ENCODE assay signal across 6 cellular contexts in genomic region chr3:70290431-70291096, GRCh38. TPM values are rescaled to one million over a fixed set of nuclear protein-coding genes. Genes with fewer than 3 reads are reported as not detected.
"Had no signal": no experiment of that assay in that cellular context is flagged by ENCODE, and none has a peak within 500 bp of the region (broad histone marks: within the 10 kb centered on the region; RNA-seq: fewer than 3 reads in every experiment).

No MANE protein-coding gene starts in this region.

RNA-seq across cellular contexts. Expression of gene MDFIC2, which starts 21.9 kb away (rescaled TPM):
- total RNA-seq: GM23248, H4, H7, HFFc6, HT1080, IMR-90 had no signal
